8 cellular contexts compared by ENCODE assay signal in genomic region chr7:76291346-76292205, GRCh38. TPM values are rescaled to one million over a fixed set of nuclear protein-coding genes. Genes with fewer than 3 reads are reported as not detected.
DNase-seq lines count a peak whose midpoint lies in the region; ATAC-seq and TF ChIP-seq lines count a peak whose summit lies in the region.

No MANE protein-coding gene starts in this region.

- CTCF ChIA-PET in SK-N-SH (lab: Yijun Ruan, JAX): interaction anchor here (0.7 to 31.3 kb wide), 29 partner anchors 8 to 435 kb away, joined by 3 to 774 read pairs (median 5); partner anchors contain the start of genes HSPB1, SRRM3 and YWHAG

- no peaks in the 10 kb centered on the region for H3K79me2 ChIP-seq in SK-N-SH (ENCODE audit: insufficient read depth)

- intact Hi-C loops in ovary (cut with DNase I): loop anchor here in 2 of 4 donors (1.0 to 10.0 kb wide), 4 partner anchors 23 to 1393 kb away; no protein-coding TSS in a partner anchor

- peak overlapping the region; percentile 71 for H3K4me2 ChIP-seq in SK-N-SH

- H3K27ac ChIP-seq in SK-N-SH (ENCODE audit: low read depth in 2 of 2, low read length in 1 of 2): peak overlapping the region; percentile 67 to 91
- peak overlapping the region; percentile 87 to 99 for H3K27ac ChIP-seq in ovary
- H3K27ac ChIP-seq in thoracic aorta: peak overlapping the region; percentile 95 to 98

- peaks cover 17% of the 10 kb centered on the region for H3K27me3 Mint-ChIP-seq in glutamatergic neuron (ENCODE audit: unreplicated experiment)

- TF ChIP-seq CTCF in SK-N-SH (IDR thresholded peaks at IDR 0.05) (peak; percentile 99), glutamatergic neuron (IDR thresholded peaks at IDR 0.05; ENCODE audit: partially characterized antibody, unreplicated experiment) (peak; percentile 98), ovary (IDR thresholded peaks at IDR 0.05) (peak; percentile 98 to 99 (median 98)), thoracic aorta (IDR thresholded peaks at IDR 0.05) (peak; percentile 98)

- no peaks in the 10 kb centered on the region for H3K36me3 Mint-ChIP-seq in activated naive CD4-positive, alpha-beta T cell treated with anti-CD3 and anti-CD28 coated beads, Interleukin-2, amount 50 U/mL, for 72 hours
- H3K36me3 Mint-ChIP-seq in glutamatergic neuron (ENCODE audit: unreplicated experiment): peaks cover 3% of the 10 kb centered on the region

- no peaks in the 10 kb centered on the region for H3K9me3 Mint-ChIP-seq in activated naive CD4-positive, alpha-beta T cell treated with anti-CD3 and anti-CD28 coated beads, Interleukin-2, amount 50 U/mL, for 72 hours
- peaks cover 23% of the 10 kb centered on the region for H3K9me3 Mint-ChIP-seq in glutamatergic neuron (ENCODE audit: unreplicated experiment)

- H3K4me3 ChIP-seq in SK-N-SH (ENCODE audit: low read depth in 2 of 2, low read length in 1 of 2) (peak overlapping the region in 1 of 2 experiments; percentile 0; a peak in 1 of 4 replicates), ovary (peak overlapping the region; percentile 25), thoracic aorta (peak overlapping the region; percentile 62)

- H3K36me3 ChIP-seq in SK-N-SH (replicated peaks in 1 of 2; ENCODE audit: control insufficient read depth in 1 of 2, insufficient read depth in 2 of 2, low read length in 1 of 2) (no peaks in the 10 kb centered on the region), ovary (no peaks in the 10 kb centered on the region), thoracic aorta (no peaks in the 10 kb centered on the region)

- H3K27me3 ChIP-seq in SK-N-SH (ENCODE audit: insufficient read depth) (no peaks in the 10 kb centered on the region), ovary (no peaks in the 10 kb centered on the region), thoracic aorta (replicated peaks; ENCODE audit: insufficient read depth) (no peaks in the 10 kb centered on the region)

- peak; percentile 23 for TF ChIP-seq POLR2A in ovary (IDR thresholded peaks at IDR 0.05)

- H3F3A ChIP-seq in SK-N-SH (replicated peaks; ENCODE audit: insufficient read depth): peaks cover 44% of the 10 kb centered on the region

- H3K4me1 Mint-ChIP-seq in glutamatergic neuron (ENCODE audit: low read depth, unreplicated experiment): peaks cover 23% of the 10 kb centered on the region

- H3K9me2 ChIP-seq in SK-N-SH: no peaks in the 10 kb centered on the region

- TF ChIP-seq EP300 in SK-N-SH (IDR thresholded peaks at IDR 0.05; ENCODE audit: borderline replicate concordance in 1 of 2, low read depth in 1 of 2, low read length in 1 of 2): peak; percentile 18 to 56; a peak in 2 of 4 replicates
- TF ChIP-seq EP300 in ovary (IDR thresholded peaks at IDR 0.05): no peak

- peaks cover 26 to 36% of the 10 kb centered on the region in 2 experiments; a peak in 3 of 4 replicates for H3K4me1 ChIP-seq in SK-N-SH (ENCODE audit: control insufficient read depth in 1 of 2, insufficient read depth in 2 of 2, low read depth in 1 of 2, low read length in 1 of 2)
- peaks cover 8% of the 10 kb centered on the region for H3K4me1 ChIP-seq in ovary (ENCODE audit: insufficient read depth)
- H3K4me1 ChIP-seq in thoracic aorta (ENCODE audit: control insufficient read depth in 1 of 2, low read depth in 2 of 2): peaks cover 37 to 48% of the 10 kb centered on the region in 2 donors

- ATAC-seq in GM21786 (IDR thresholded peaks at IDR 0.05; ENCODE audit: unreplicated experiment): peak; percentile 67
- peak; percentile 90 to 95 for ATAC-seq in activated naive CD4-positive, alpha-beta T cell treated with anti-CD3 and anti-CD28 coated beads, Interleukin-2, amount 50 U/mL, for 72 hours
- ATAC-seq in thoracic aorta (ENCODE audit: insufficient number of reproducible peaks, low FRiP score, low read depth): peak; percentile 48

- TF ChIP-seq RAD21 in SK-N-SH (IDR thresholded peaks at IDR 0.05; ENCODE audit: low read length): peak; percentile 98

- peak overlapping the region; percentile 87 for H2AFZ ChIP-seq in SK-N-SH (ENCODE audit: low read depth)

- peak; percentile 99 for DNase-seq in ELF-1 (ENCODE audit: low read depth, low spot score)
- peak; percentile 100 for DNase-seq in LHCN-M2 (ENCODE audit: low read depth)
- peak; percentile 92 for DNase-seq in SK-N-SH
- DNase-seq in activated naive CD4-positive, alpha-beta T cell treated with anti-CD3 and anti-CD28 coated beads, Interleukin-2, amount 50 U/mL, for 72 hours (ENCODE audit: low spot score in 2 of 2): peak; percentile 94 to 97
- DNase-seq in glutamatergic neuron: peak; percentile 89
- peak; percentile 89 to 95 (median 93) for DNase-seq in ovary
- peak; percentile 81 for DNase-seq in thoracic aorta (ENCODE audit: low spot score)

- H3K9ac ChIP-seq in SK-N-SH: peak overlapping the region; percentile 69

- H3K4me3 Mint-ChIP-seq in glutamatergic neuron (ENCODE audit: unreplicated experiment): peak overlapping the region; percentile 25

- H3K27ac Mint-ChIP-seq in activated naive CD4-positive, alpha-beta T cell treated with anti-CD3 and anti-CD28 coated beads, Interleukin-2, amount 50 U/mL, for 72 hours: peak overlapping the region; percentile 33 to 85
- H3K27ac Mint-ChIP-seq in glutamatergic neuron (ENCODE audit: unreplicated experiment): peak overlapping the region; percentile 64

- 25% methylated on average over 21 of the region's 30 CpGs for WGBS in SK-N-SH (ENCODE audit: low lambda C conversion rate)
- WGBS in ovary, 3 donors: 11 to 15% (median 14%) methylated on average over 28 to 30 of the region's 30 CpGs

- H3K9me3 ChIP-seq in SK-N-SH: no peaks in the 10 kb centered on the region
- H3K9me3 ChIP-seq in ovary: no peaks in the 10 kb centered on the region
- H3K9me3 ChIP-seq in thoracic aorta: no peaks in the 10 kb centered on the region

- H4K20me1 ChIP-seq in SK-N-SH (ENCODE audit: insufficient read depth): no peaks in the 10 kb centered on the region

- POLR2A ChIA-PET in SK-N-SH (lab: Yijun Ruan, JAX): interaction anchor here (1.6 to 2.2 kb wide), 2 partner anchors 23 to 27 kb away, joined by 5 to 6 read pairs; no protein-coding TSS in a partner anchor

TF ChIP-seq in SK-N-SH, 30 proteins besides CTCF, POLR2A, EP300 and RAD21 (continues in another document):
- TF ChIP-seq TCF12 (IDR thresholded peaks at IDR 0.05): peak; percentile 78; the same call in 1 of the 2 replicates
- TF ChIP-seq USF1 (IDR thresholded peaks at IDR 0.05; ENCODE audit: borderline replicate concordance, low read depth): no peak
- TF ChIP-seq RFX5 (IDR thresholded peaks at IDR 0.05; ENCODE audit: low read length): 0 out of 2 replicates have a peak, but pooled peaks have one; percentile 22
- TF ChIP-seq TAF1 (IDR thresholded peaks at IDR 0.05; ENCODE audit: borderline replicate concordance, low read depth, low read length): peak; percentile 53; the same call in 1 of the 2 replicates
- TF ChIP-seq MEF2A (IDR thresholded peaks at IDR 0.05; ENCODE audit: borderline replicate concordance, low read depth): no peak
- TF ChIP-seq SIN3A (IDR thresholded peaks at IDR 0.05; ENCODE audit: borderline replicate concordance, low read depth, low read length): peak; percentile 71; the same call in 1 of the 2 replicates
- no peak for TF ChIP-seq IRF3 (IDR thresholded peaks at IDR 0.05; ENCODE audit: low read depth, low read length)
- TF ChIP-seq GATA2 (CRISPR knock-in tag; IDR thresholded peaks at IDR 0.05): no peak
- TF ChIP-seq FOSL2 (IDR thresholded peaks at IDR 0.05; ENCODE audit: borderline replicate concordance, low read depth): peak; percentile 96
- peak; percentile 97 for TF ChIP-seq JUND (IDR thresholded peaks at IDR 0.05)
- peak; percentile 62 for TF ChIP-seq CHD2 (IDR thresholded peaks at IDR 0.05; ENCODE audit: low read length, partially characterized antibody)
- peak; percentile 100 for TF ChIP-seq SMC3 (IDR thresholded peaks at IDR 0.05; ENCODE audit: low read depth, low read length)
- TF ChIP-seq PBX3 (IDR thresholded peaks at IDR 0.05): peak; percentile 40; the same call in 1 of the 2 replicates
- TF ChIP-seq FOXJ3 (CRISPR knock-in tag; IDR thresholded peaks at IDR 0.05): 0 out of 2 replicates have a peak, but pooled peaks have one; percentile 17

RNA-seq across cellular contexts. Expression of gene HSPB1, which starts 10.9 kb away (rescaled TPM):
- total RNA-seq in LHCN-M2 (2014; rRNA removed) (189 and 208 TPM in 2 replicates), glutamatergic neuron (ENCODE audit: unreplicated experiment) (50.4 TPM), ovary (100 to 1,000 TPM; 138 to 913 (median 503) TPM), thoracic aorta (1,000 to 10,000 TPM; 1,835 to 2,623 TPM)
- 1,772 TPM for polyA plus RNA-seq in LHCN-M2 (2012)
- polyA plus RNA-seq in SK-N-SH (2012; rRNA removed) (439 and 824 TPM in 2 replicates), ovary (100 to 1,000 TPM in 1 of 2 donors, 1 to 10 TPM in 1; 5.7 to 326 TPM)
- 324 and 487 TPM in 2 replicates for polyA plus RNA-seq in SK-N-SH (2012; cell fraction: cytosol; rRNA removed)
- polyA plus RNA-seq in SK-N-SH (2012; cell fraction: nucleus; rRNA removed): 369 and 776 TPM in 2 replicates
- 10 to 100 TPM; 42.5 to 78.1 TPM for total RNA-seq in activated naive CD4-positive, alpha-beta T cell treated with anti-CD3 and anti-CD28 coated beads, Interleukin-2, amount 50 U/mL, for 72 hours
